In the genomic region with DNA sequence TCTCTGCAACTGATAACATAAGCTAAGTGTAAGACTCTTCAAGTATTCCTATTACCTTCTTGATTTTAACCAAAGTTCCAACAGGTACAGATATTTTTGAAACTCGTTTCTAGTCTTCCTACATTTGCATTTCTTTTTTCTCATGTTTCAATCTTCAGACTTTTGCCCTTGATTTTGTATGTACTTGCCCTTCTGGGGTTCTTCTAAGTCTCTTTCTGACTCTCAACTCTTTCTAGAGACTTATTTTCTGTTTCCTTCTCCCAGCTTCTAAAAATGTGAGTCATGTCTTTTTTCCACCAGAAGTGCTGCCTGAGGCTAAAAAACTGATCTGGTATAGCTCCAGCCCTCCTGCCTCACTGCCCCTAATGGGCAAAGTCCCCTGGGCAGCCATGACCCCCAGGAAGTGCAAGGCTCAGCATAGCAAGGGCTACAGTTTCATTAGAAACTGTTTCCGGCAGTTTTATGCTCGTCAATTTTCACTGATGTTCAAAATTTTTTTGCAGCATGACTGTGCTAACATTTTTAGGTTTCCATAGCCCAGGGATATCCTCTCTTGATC, we compare ENCODE assay signal across 23 cellular contexts.
DNase-seq lines count a peak whose midpoint lies in the region; ATAC-seq, FAIRE-seq and TF ChIP-seq lines count a peak whose summit lies in the region.
"Had no signal": no experiment of that assay in that cellular context is flagged by ENCODE, and none has a peak within 500 bp of the region (broad histone marks: within the 10 kb centered on the region; RNA-seq: fewer than 3 reads in every experiment).

No MANE protein-coding gene starts in this region.

- FAIRE-seq in GM19239 (lab: Jason Lieb, UNC) = no peak
- FAIRE-seq: A549, HepG2 had no signal

- peak; percentile 65 for ATAC-seq in GM18498 (IDR thresholded peaks at IDR 0.05; ENCODE audit: unreplicated experiment)
- ATAC-seq in GM21529 (IDR thresholded peaks at IDR 0.05; ENCODE audit: unreplicated experiment) = peak; percentile 49
- ATAC-seq in HG03025 (IDR thresholded peaks at IDR 0.05; ENCODE audit: low FRiP score, unreplicated experiment) = no peak
- ATAC-seq: A549, HCT116, HepG2, Panc1 had no signal

- no peak overlapping the region for H3K4ac ChIP-seq in mesendoderm (ENCODE audit: low read depth, low read length)

- H4K5ac ChIP-seq in mesendoderm (ENCODE audit: low read length) = no peak overlapping the region

- H2AK5ac ChIP-seq in mesendoderm (ENCODE audit: low read length) = no peak overlapping the region

- H2BK120ac ChIP-seq in mesendoderm (ENCODE audit: low read depth, low read length) = no peak overlapping the region

- H3K4me1 ChIP-seq in adipocyte (ENCODE audit: control insufficient read depth, insufficient read depth, low read length) = no peaks in the 10 kb centered on the region
- H3K4me1 ChIP-seq in mesendoderm (ENCODE audit: control insufficient read depth, low read depth, low read length) = no peaks in the 10 kb centered on the region
- no peaks in the 10 kb centered on the region for H3K4me1 ChIP-seq in smooth muscle cell (ENCODE audit: low read depth)
- H3K4me1 ChIP-seq: A549; BLaER1 treated with 17β-estradiol and CSF1 and Interleukin-3, amounts not matched to agents 10 nM and 100 nM had no signal

- no peaks in the 10 kb centered on the region for H3K27me3 ChIP-seq in adipocyte (replicated peaks; ENCODE audit: control insufficient read depth, insufficient read depth, low read length)
- H3K27me3 ChIP-seq in mesendoderm (ENCODE audit: insufficient read depth, low read length, poor library complexity) = no peaks in the 10 kb centered on the region
- no peaks in the 10 kb centered on the region for H3K27me3 ChIP-seq in smooth muscle cell (ENCODE audit: low read depth)
- H3K27me3 ChIP-seq: BLaER1 treated with 17β-estradiol and CSF1 and Interleukin-3, amounts not matched to agents 10 nM and 100 nM had no signal

- H3K79me1 ChIP-seq in mesendoderm (ENCODE audit: low read length) = no peaks in the 10 kb centered on the region

- H3K9ac ChIP-seq in adipocyte (ENCODE audit: low read length) = no peak overlapping the region
- H3K9ac ChIP-seq in mesendoderm (ENCODE audit: low read length) = no peak overlapping the region
- no peak overlapping the region for H3K9ac ChIP-seq in smooth muscle cell (ENCODE audit: low read depth)
- H3K9ac ChIP-seq: BLaER1 treated with 17β-estradiol and CSF1 and Interleukin-3, amounts not matched to agents 10 nM and 100 nM had no signal

- H2BK15ac ChIP-seq in mesendoderm (replicated peaks; ENCODE audit: low read depth) = no peak overlapping the region

- H3K18ac ChIP-seq in mesendoderm (ENCODE audit: low read length) = no peak overlapping the region

- H4K8ac ChIP-seq in mesendoderm (ENCODE audit: low read depth, low read length) = no peak overlapping the region

- no peak overlapping the region for H3K4me2 ChIP-seq in mesendoderm (ENCODE audit: low read length)
- no peak overlapping the region for H3K4me2 ChIP-seq in smooth muscle cell
- H3K4me2 ChIP-seq: A549; BLaER1 treated with 17β-estradiol and CSF1 and Interleukin-3, amounts not matched to agents 10 nM and 100 nM had no signal

- no peak for TF ChIP-seq CTCF in smooth muscle cell (IDR thresholded peaks at IDR 0.05; ENCODE audit: borderline replicate concordance, insufficient read depth, poor library complexity, severe bottlenecking)

- no peak overlapping the region for H2AFZ ChIP-seq in smooth muscle cell (ENCODE audit: low read depth)

- no peaks in the 10 kb centered on the region for H3K9me3 ChIP-seq in adipocyte (ENCODE audit: control insufficient read depth, low read length)
- H3K9me3 ChIP-seq in smooth muscle cell (replicated peaks; ENCODE audit: low read depth) = no peaks in the 10 kb centered on the region
- H3K9me3 ChIP-seq: A549; BLaER1 treated with 17β-estradiol and CSF1 and Interleukin-3, amounts not matched to agents 10 nM and 100 nM; MG63 had no signal

- H2BK5ac ChIP-seq in mesendoderm (ENCODE audit: low read length) = no peak overlapping the region

- no peaks in the 10 kb centered on the region for H3K36me3 ChIP-seq in adipocyte (ENCODE audit: control insufficient read depth, insufficient read depth, low read length, severe bottlenecking)
- H3K36me3 ChIP-seq in mesendoderm (ENCODE audit: control insufficient read depth, insufficient read depth, low read length) = no peaks in the 10 kb centered on the region
- no peaks in the 10 kb centered on the region for H3K36me3 ChIP-seq in smooth muscle cell (ENCODE audit: low read depth)
- H3K36me3 ChIP-seq: BLaER1 treated with 17β-estradiol and CSF1 and Interleukin-3, amounts not matched to agents 10 nM and 100 nM; MG63 had no signal

- H3K56ac ChIP-seq in mesendoderm (ENCODE audit: low read length) = no peak overlapping the region

- H3K4me3 ChIP-seq in adipocyte (ENCODE audit: low read length) (no peak overlapping the region), mesendoderm (ENCODE audit: low read length) (no peak overlapping the region), smooth muscle cell (no peak overlapping the region)
- H3K4me3 ChIP-seq: A549; BLaER1 treated with 17β-estradiol and CSF1 and Interleukin-3, amounts not matched to agents 10 nM and 100 nM; MG63 had no signal

- no peaks in the 10 kb centered on the region for H3K79me2 ChIP-seq in mesendoderm (ENCODE audit: control insufficient read depth, insufficient read depth, low read length)
- H3K79me2 ChIP-seq in smooth muscle cell (ENCODE audit: low read depth) = no peaks in the 10 kb centered on the region

- H3F3A ChIP-seq in smooth muscle cell (ENCODE audit: low read depth) = no peaks in the 10 kb centered on the region

- no CpG with 5 or more reads among the region's 3 CpGs for WGBS in mesendoderm (ENCODE audit: extremely low coverage, insufficient coverage, low lambda C conversion rate)
- 61% methylated on average over 3 of the region's 3 CpGs for WGBS in smooth muscle cell (ENCODE audit: low lambda C conversion rate)

- H3K23ac ChIP-seq in mesendoderm (ENCODE audit: low read length) = no peak overlapping the region

- no peaks in the 10 kb centered on the region for H4K20me1 ChIP-seq in smooth muscle cell (ENCODE audit: low read depth)
- H4K20me1 ChIP-seq: BLaER1 treated with 17β-estradiol and CSF1 and Interleukin-3, amounts not matched to agents 10 nM and 100 nM had no signal

- DNase-seq in adipocyte (ENCODE audit: low read depth) = peak; percentile 9
- peak; percentile 3 for DNase-seq in mesendoderm
- DNase-seq in smooth muscle cell (lab: John Stamatoyannopoulos, UW; ENCODE audit: unreplicated experiment) = no peak
- no peak for DNase-seq in GM19239 (ENCODE audit: insufficient read length, low spot score)
- DNase-seq: AML-193; CD4-positive, alpha-beta T cell; COR-L47; DMS53; GOT3; Karpas-422; MG63; NCI-H2029; NCI-H526 treated with DMSO at 0.1 percent for 48 hours; SHP77 treated with DMSO at 0.1 percent for 48 hours; T-helper 1 cell had no signal

- H3K27ac ChIP-seq in mesendoderm (ENCODE audit: low read depth, low read length) (no peak overlapping the region), smooth muscle cell (ENCODE audit: low read depth) (no peak overlapping the region)
- H3K27ac ChIP-seq: A549; BLaER1 treated with 17β-estradiol and CSF1 and Interleukin-3, amounts not matched to agents 10 nM and 100 nM had no signal

Comparison
In these comparisons a context has a peak if more than half of its experiments do, and no peak if none do; other contexts are left out.
1. DNase-seq: peak in adipocyte (single experiment) and mesendoderm (single experiment); none in smooth muscle cell (single experiment) and GM19239 (single experiment).